In genomic region chr9:21265421-21266189, GRCh38 we compare ENCODE assay signal across 22 cellular contexts. TPM values are rescaled to one million over a fixed set of nuclear protein-coding genes. Genes with fewer than 3 reads are reported as not detected.
DNase-seq lines count a peak whose midpoint lies in the region; ATAC-seq and TF ChIP-seq lines count a peak whose summit lies in the region.
"Had no signal": no experiment of that assay in that cellular context is flagged by ENCODE, and none has a peak within 500 bp of the region (broad histone marks: within the 10 kb centered on the region; RNA-seq: fewer than 3 reads in every experiment).

No MANE protein-coding gene starts in this region.

- H3K4me3 ChIP-seq in epithelial cell of esophagus (ENCODE audit: low read length) (no peak overlapping the region), colonic mucosa (no peak overlapping the region)
- H3K4me3 ChIP-seq: sigmoid colon had no signal

- no peaks in the 10 kb centered on the region for H3K4me1 ChIP-seq in colonic mucosa
- H3K4me1 ChIP-seq: sigmoid colon had no signal

- DNase-seq in DMS79 treated with DMSO at 0.1 percent for 48 hours (lab: John Stamatoyannopoulos, UW) (peak; percentile 98), epithelial cell of esophagus (ENCODE audit: low read depth) (peak; percentile 43), AG08396 (ENCODE audit: low spot score) (no peak), DMS 273 treated with DMSO at 0.1 percent for 48 hours (lab: John Stamatoyannopoulos, UW) (no peak), colonic mucosa (no peak), CD1c-positive myeloid dendritic cell (ENCODE audit: extremely low spot score) (no peak)
- DNase-seq: activated CD4-positive, alpha-beta T cell treated with anti-CD3 and anti-CD28 coated beads, Interleukin-2, amount 50 U/mL, for 48 hours; activated naive CD4-positive, alpha-beta T cell treated with anti-CD3 and anti-CD28 coated beads, Interleukin-2, amount 50 U/mL, for 16 hours; activated T-cell treated with anti-CD3 and anti-CD28 coated beads, Interleukin-2, amount 50 U/mL, for 24 hours; CD4-positive, CD25-positive, alpha-beta regulatory T cell; EL; NCI-H1417 treated with DMSO at 0.1 percent for 48 hours; sigmoid colon; stimulated activated CD4-positive, alpha-beta T cell treated with anti-CD3 and anti-CD28 coated beads, Interleukin-2, amount 100 ng/mL, for 24 hours; substantia nigra had no signal

- TF ChIP-seq CTCF in epithelial cell of esophagus (IDR thresholded peaks at IDR 0.05; ENCODE audit: insufficient read depth, low read depth, low read length, missing control alignments) = no peak
- TF ChIP-seq CTCF in colonic mucosa (IDR thresholded peaks at IDR 0.05) = no peak

- no peak overlapping the region for H3K27ac ChIP-seq in colonic mucosa
- H3K27ac ChIP-seq: sigmoid colon had no signal

- H3K9ac ChIP-seq in colonic mucosa (ENCODE audit: low read depth in 2 of 2, low read length in 2 of 2) = no peak overlapping the region

- no peaks in the 10 kb centered on the region for H3K27me3 ChIP-seq in colonic mucosa
- H3K27me3 ChIP-seq: sigmoid colon had no signal

- H3K36me3 ChIP-seq in colonic mucosa = no peaks in the 10 kb centered on the region
- H3K36me3 ChIP-seq: sigmoid colon had no signal

- no peaks in the 10 kb centered on the region for H3K9me3 ChIP-seq in colonic mucosa
- H3K9me3 ChIP-seq: sigmoid colon had no signal

- ATAC-seq in GM19397 (IDR thresholded peaks at IDR 0.05; ENCODE audit: unreplicated experiment) (peak; percentile 60), HG03159 (IDR thresholded peaks at IDR 0.05; ENCODE audit: unreplicated experiment) (peak; percentile 43)

- intact Hi-C loops in colonic mucosa (cut with DNase I) = no loop called here

RNA-seq across cellular contexts. Expression of gene IFNA14, which starts 25.8 kb away (rescaled TPM):
- not detected for total RNA-seq in colonic mucosa
- total RNA-seq: A673; CD4-positive, CD25-positive, alpha-beta regulatory T cell; endothelial cell of umbilical vein; liver; osteoblast; RPMI7951; sigmoid colon had no signal

RNA-seq across cellular contexts. Expression of gene IFNA17, which starts 37.6 kb away (rescaled TPM):
- not detected for total RNA-seq in colonic mucosa
- total RNA-seq: A673; CD4-positive, CD25-positive, alpha-beta regulatory T cell; endothelial cell of umbilical vein; liver; osteoblast; RPMI7951; sigmoid colon had no signal

RNA-seq across cellular contexts. Expression of gene IFNA5, which starts 39.5 kb away (rescaled TPM):
- total RNA-seq in colonic mucosa = not detected
- total RNA-seq: A673; CD4-positive, CD25-positive, alpha-beta regulatory T cell; endothelial cell of umbilical vein; osteoblast; RPMI7951; sigmoid colon had no signal

RNA-seq across cellular contexts. Expression of gene IFNA16, which starts 48.5 kb away (rescaled TPM):
- total RNA-seq in colonic mucosa = not detected
- total RNA-seq: A673; CD4-positive, CD25-positive, alpha-beta regulatory T cell; endothelial cell of umbilical vein; liver; osteoblast; RPMI7951; sigmoid colon had no signal

RNA-seq across cellular contexts. Expression of gene IFNA10, which starts 58.7 kb away (rescaled TPM):
- not detected for total RNA-seq in colonic mucosa
- total RNA-seq: A673; CD4-positive, CD25-positive, alpha-beta regulatory T cell; endothelial cell of umbilical vein; liver; osteoblast; RPMI7951; sigmoid colon had no signal

Comparison
In these comparisons a context has a peak if more than half of its experiments do, and no peak if none do; other contexts are left out.
1. DNase-seq: peak in DMS79 treated with DMSO at 0.1 percent for 48 hours (single experiment) and epithelial cell of esophagus (single experiment); none in AG08396 (single experiment), DMS 273 treated with DMSO at 0.1 percent for 48 hours (single experiment), colonic mucosa (single experiment) and CD1c-positive myeloid dendritic cell (single experiment).